16 cellular contexts compared by ENCODE assay signal in genomic region chr1:224781800-224782199, GRCh38.
DNase-seq lines count a peak whose midpoint lies in the region; ATAC-seq and TF ChIP-seq lines count a peak whose summit lies in the region.
"Had no signal": no experiment of that assay in that cellular context is flagged by ENCODE, and none has a peak within 500 bp of the region (broad histone marks: within the 10 kb centered on the region; RNA-seq: fewer than 3 reads in every experiment).

No MANE protein-coding gene starts in this region.

- DNase-seq in GM12865 (ENCODE audit: low read depth) = peak; percentile 31
- no peak for DNase-seq in cardiac septum (ENCODE audit: low spot score)
- no peak for DNase-seq in COLO668 (lab: John Stamatoyannopoulos, UW; ENCODE audit: unreplicated experiment)
- no peak for DNase-seq in progenitor cell of endocrine pancreas (ENCODE audit: low spot score, unreplicated experiment)
- no peak for DNase-seq in DMS 273 treated with DMSO at 0.1 percent for 48 hours (lab: John Stamatoyannopoulos, UW)
- DNase-seq: activated CD4-positive, alpha-beta T cell treated with anti-CD3 and anti-CD28 coated beads, Interleukin-2, amount 10 ng/mL, durations not matched to agents 7 days and 5 days; activated T-cell treated with anti-CD3 and anti-CD28 coated beads, Interleukin-2, amount 50 U/mL, for 4 hours; CD8-positive, alpha-beta memory T cell; NCI-H69; psoas muscle; stimulated activated CD4-positive, alpha-beta T cell treated with anti-CD3 and anti-CD28 coated beads, Interleukin-15, amount 100 ng/mL, for 24 hours; T-helper 17 cell had no signal

- no peak overlapping the region for H3K4me3 ChIP-seq in GM12865 (ENCODE audit: low read depth, low read length)
- H3K4me3 ChIP-seq: K562, psoas muscle had no signal

- intact Hi-C loops in cardiac septum (cut with DNase I) = no loop called here

- no peaks in the 10 kb centered on the region for H3K9me3 Mint-ChIP-seq in progenitor cell of endocrine pancreas (ENCODE audit: low read depth)
- H3K9me3 Mint-ChIP-seq: activated CD4-positive, alpha-beta T cell treated with anti-CD3 and anti-CD28 coated beads, Interleukin-2, amount 10 ng/mL, durations not matched to agents 7 days and 5 days; activated T-cell treated with anti-CD3 and anti-CD28 coated beads, Interleukin-2, amount 50 U/mL, for 4 hours; CD8-positive, alpha-beta memory T cell had no signal

- no peaks in the 10 kb centered on the region for H3K27me3 Mint-ChIP-seq in progenitor cell of endocrine pancreas
- H3K27me3 Mint-ChIP-seq: activated CD4-positive, alpha-beta T cell treated with anti-CD3 and anti-CD28 coated beads, Interleukin-2, amount 10 ng/mL, durations not matched to agents 7 days and 5 days had no signal

- ATAC-seq in GM19438 (IDR thresholded peaks at IDR 0.05; ENCODE audit: low read depth, unreplicated experiment) = peak; percentile 59
- ATAC-seq in HG02885 (IDR thresholded peaks at IDR 0.05; ENCODE audit: poor library complexity, unreplicated experiment) = peak; percentile 40
- ATAC-seq in HG03521 (IDR thresholded peaks at IDR 0.05; ENCODE audit: unreplicated experiment) = peak; percentile 43
- ATAC-seq: activated T-cell treated with anti-CD3 and anti-CD28 coated beads, Interleukin-2, amount 50 U/mL, for 4 hours; K562; psoas muscle; T-helper 17 cell had no signal

- no peak overlapping the region for H3K4me3 Mint-ChIP-seq in progenitor cell of endocrine pancreas (ENCODE audit: low read depth)
- H3K4me3 Mint-ChIP-seq: activated CD4-positive, alpha-beta T cell treated with anti-CD3 and anti-CD28 coated beads, Interleukin-2, amount 10 ng/mL, durations not matched to agents 7 days and 5 days; activated T-cell treated with anti-CD3 and anti-CD28 coated beads, Interleukin-2, amount 50 U/mL, for 4 hours; CD8-positive, alpha-beta memory T cell; T-helper 17 cell had no signal

- H3K36me3 Mint-ChIP-seq in progenitor cell of endocrine pancreas (ENCODE audit: insufficient read depth) = no peaks in the 10 kb centered on the region
- H3K36me3 Mint-ChIP-seq: CD8-positive, alpha-beta memory T cell had no signal

- H3K27ac Mint-ChIP-seq in progenitor cell of endocrine pancreas = no peak overlapping the region
- H3K27ac Mint-ChIP-seq: CD8-positive, alpha-beta memory T cell; T-helper 17 cell had no signal

- peaks cover 8% of the 10 kb centered on the region for H3K4me1 Mint-ChIP-seq in progenitor cell of endocrine pancreas (ENCODE audit: low read depth)

- no peak for TF ChIP-seq CTCF in GM12865 (IDR thresholded peaks at IDR 0.05; ENCODE audit: insufficient read depth, low read depth, low read length, missing control alignments)
- TF ChIP-seq CTCF in progenitor cell of endocrine pancreas (IDR thresholded peaks at IDR 0.05; ENCODE audit: unreplicated experiment) = no peak
